In genomic region chr1:235083589-235084323, GRCh38 we compare ENCODE assay signal across 8 cellular contexts. TPM values are rescaled to one million over a fixed set of nuclear protein-coding genes. Genes with fewer than 3 reads are reported as not detected.
DNase-seq lines count a peak whose midpoint lies in the region; ATAC-seq and TF ChIP-seq lines count a peak whose summit lies in the region.

No MANE protein-coding gene starts in this region.

- ATAC-seq in GM19395 (IDR thresholded peaks at IDR 0.05; ENCODE audit: unreplicated experiment): peak; percentile 78
- peak; percentile 95 for ATAC-seq in activated CD8-positive, alpha-beta T cell treated with anti-CD3 and anti-CD28 coated beads for 36 hours

- H3K4me1 Mint-ChIP-seq in activated CD8-positive, alpha-beta T cell treated with anti-CD3 and anti-CD28 coated beads for 36 hours (ENCODE audit: low read depth): peaks cover 18% of the 10 kb centered on the region

- H3K27me3 Mint-ChIP-seq in activated CD8-positive, alpha-beta T cell treated with anti-CD3 and anti-CD28 coated beads for 36 hours: no peaks in the 10 kb centered on the region

- no peaks in the 10 kb centered on the region for H3K9me3 Mint-ChIP-seq in activated CD8-positive, alpha-beta T cell treated with anti-CD3 and anti-CD28 coated beads for 36 hours

- no peaks in the 10 kb centered on the region for H3K9me3 ChIP-seq in BLaER1
- no peaks in the 10 kb centered on the region for H3K9me3 ChIP-seq in mesodermal cell (ENCODE audit: control insufficient read depth, low read length)

- peak overlapping the region; percentile 76 for H3K9ac ChIP-seq in BLaER1

- H3K4me3 ChIP-seq in BLaER1 (peak overlapping the region; percentile 59), mesodermal cell (ENCODE audit: extremely low read depth, insufficient read depth, low read length, poor library complexity, severe bottlenecking) (no peak overlapping the region)

- 30 to 31% methylated on average over 16 of the region's 16 CpGs for WGBS in mesodermal cell (ENCODE audit: insufficient coverage in 2 of 2), 2 experiments

- CTCF ChIA-PET in activated CD8-positive, alpha-beta T cell treated with anti-CD3 and anti-CD28 coated beads for 36 hours (lab: Charles Lee): interaction anchor here (0.6 to 2.9 kb wide), 56 partner anchors 8 to 596 kb away, joined by 3 to 18 read pairs (median 4); no protein-coding TSS in a partner anchor

- H3K4me1 ChIP-seq in BLaER1: peaks cover 71% of the 10 kb centered on the region
- peaks cover 22% of the 10 kb centered on the region for H3K4me1 ChIP-seq in mesodermal cell (ENCODE audit: control insufficient read depth, insufficient read depth, low read length, poor library complexity, severe bottlenecking)

- peak overlapping the region; percentile 91 for H3K27ac ChIP-seq in BLaER1
- H3K27ac ChIP-seq in mesodermal cell (ENCODE audit: low read depth, low read length, severe bottlenecking): peak overlapping the region; percentile 97

- no peaks in the 10 kb centered on the region for H3K36me3 ChIP-seq in BLaER1
- no peaks in the 10 kb centered on the region for H3K36me3 ChIP-seq in mesodermal cell (ENCODE audit: control insufficient read depth, insufficient read depth, low read length)

- DNase-seq in HK-2 (ENCODE audit: unreplicated experiment) (peak; percentile 80), NCI-H82 (lab: John Stamatoyannopoulos, UW) (peak; percentile 99)
- peak; percentile 85 for DNase-seq in activated CD8-positive, alpha-beta T cell treated with anti-CD3 and anti-CD28 coated beads for 36 hours
- peak; percentile 32 for DNase-seq in effector CD8-positive, alpha-beta T cell (lab: John Stamatoyannopoulos, UW)
- peak; percentile 20 to 34 for DNase-seq in stimulated activated CD8-positive, alpha-beta memory T cell treated with anti-CD3 and anti-CD28 coated beads, Interleukin-2, amount 100 ng/mL, for 1 hour (ENCODE audit: low read depth in 2 of 2)

- POLR2A ChIA-PET in activated CD8-positive, alpha-beta T cell treated with anti-CD3 and anti-CD28 coated beads for 36 hours (lab: Charles Lee): interaction anchor here (0.7 to 1.7 kb wide), 11 partner anchors 8 to 480 kb away, joined by 3 to 7 read pairs (median 4); partner anchors contain the start of gene IRF2BP2

- no peaks in the 10 kb centered on the region for H3K27me3 ChIP-seq in BLaER1

- peak overlapping the region; percentile 77 for H3K27ac Mint-ChIP-seq in activated CD8-positive, alpha-beta T cell treated with anti-CD3 and anti-CD28 coated beads for 36 hours

- intact Hi-C loops in activated CD8-positive, alpha-beta T cell treated with anti-CD3 and anti-CD28 coated beads for 36 hours (cut with micrococcal nuclease): loop anchor here (5.0 kb wide), 1 partner anchor 241 kb away; no protein-coding TSS in a partner anchor

- TF ChIP-seq CTCF in activated CD8-positive, alpha-beta T cell treated with anti-CD3 and anti-CD28 coated beads for 36 hours (IDR thresholded peaks at IDR 0.05): peak; percentile 87

- no peaks in the 10 kb centered on the region for H4K20me1 ChIP-seq in BLaER1

- H3K4me3 Mint-ChIP-seq in activated CD8-positive, alpha-beta T cell treated with anti-CD3 and anti-CD28 coated beads for 36 hours: peak overlapping the region; percentile 40

- H3K4me2 ChIP-seq in BLaER1: peak overlapping the region; percentile 90

- no peaks in the 10 kb centered on the region for H3K36me3 Mint-ChIP-seq in activated CD8-positive, alpha-beta T cell treated with anti-CD3 and anti-CD28 coated beads for 36 hours (ENCODE audit: low read depth)

RNA-seq across cellular contexts. Expression of gene TOMM20, which starts 44.9 kb away (rescaled TPM):
- total RNA-seq in activated CD8-positive, alpha-beta T cell treated with anti-CD3 and anti-CD28 coated beads for 36 hours: 100 to 1,000 TPM; 155 to 159 TPM
- polyA plus RNA-seq in mesodermal cell (2013, experiment 1 of 2): 213 TPM
- polyA plus RNA-seq in mesodermal cell (2013, experiment 2 of 2): 201 TPM

Comparison
In these comparisons a context has a peak if more than half of its experiments do, and no peak if none do; other contexts are left out.
1. DNase-seq: peak in every context shown above with its lines; median percentile 99 in NCI-H82; 85 in activated CD8-positive, alpha-beta T cell treated with anti-CD3 and anti-CD28 coated beads for 36 hours; 80 in HK-2; 32 in effector CD8-positive, alpha-beta T cell; 27 in stimulated activated CD8-positive, alpha-beta memory T cell treated with anti-CD3 and anti-CD28 coated beads, Interleukin-2, amount 100 ng/mL, for 1 hour.